19 cellular contexts compared by ENCODE assay signal in genomic region chr10:131882590-131883451, GRCh38. TPM values are rescaled to one million over a fixed set of nuclear protein-coding genes. Genes with fewer than 3 reads are reported as not detected.
DNase-seq lines count a peak whose midpoint lies in the region; ATAC-seq and TF ChIP-seq lines count a peak whose summit lies in the region.
"Had no signal": no experiment of that assay in that cellular context is flagged by ENCODE, and none has a peak within 500 bp of the region (broad histone marks: within the 10 kb centered on the region; RNA-seq: fewer than 3 reads in every experiment).

No MANE protein-coding gene starts in this region.

- TF ChIP-seq EP300 in stomach (IDR thresholded peaks at IDR 0.05): no peak

- no peak overlapping the region for H3K9ac ChIP-seq in IMR-90 (ENCODE audit: low read depth, low read length)
- no peak overlapping the region for H3K9ac ChIP-seq in trophoblast cell (ENCODE audit: low read length)
- H3K9ac ChIP-seq: BLaER1 had no signal

- no peak overlapping the region for H2AK9ac ChIP-seq in IMR-90 (replicated peaks; ENCODE audit: low read depth, low read length, poor library complexity)

- intact Hi-C loops in IMR-90 (cut with micrococcal nuclease): no loop called here
- intact Hi-C loops in stomach (cut with DNase I; ENCODE audit: low total_unique reads): no loop called here

- H2AK5ac ChIP-seq in IMR-90 (ENCODE audit: low read depth, low read length): no peak overlapping the region
- H2AK5ac ChIP-seq in trophoblast cell (ENCODE audit: low read length): no peak overlapping the region

- H2BK5ac ChIP-seq in IMR-90 (ENCODE audit: low read depth, low read length, poor library complexity, severe bottlenecking) (peak overlapping the region; percentile 96), trophoblast cell (ENCODE audit: low read depth, low read length, poor library complexity) (no peak overlapping the region)

- dilution Hi-C loops in IMR-90 (cut with HindIII; ENCODE audit: low sequenced_read_pairs, unreplicated experiment): no loop called here

- no peak for TF ChIP-seq RAD21 in IMR-90 (IDR thresholded peaks at IDR 0.05; ENCODE audit: low read length)

- H2BK12ac ChIP-seq in trophoblast cell (ENCODE audit: low read length): no peak overlapping the region

- peaks cover 16% of the 10 kb centered on the region for H3K27me3 Mint-ChIP-seq in activated T-cell treated with anti-CD3 and anti-CD28 coated beads, Interleukin-2, amount 50 U/mL, for 24 hours
- H3K27me3 Mint-ChIP-seq in effector memory CD8-positive, alpha-beta T cell: peaks cover 0 to 23% of the 10 kb centered on the region in 2 donors

- H4K5ac ChIP-seq in IMR-90 (ENCODE audit: low read depth, low read length): no peak overlapping the region

- H3K9me3 Mint-ChIP-seq in activated T-cell treated with anti-CD3 and anti-CD28 coated beads, Interleukin-2, amount 50 U/mL, for 24 hours: peaks cover 3% of the 10 kb centered on the region
- H3K9me3 Mint-ChIP-seq in effector memory CD8-positive, alpha-beta T cell: no peaks in the 10 kb centered on the region

- POLR2A ChIA-PET in IMR-90 (lab: Charles Lee; ENCODE audit: unreplicated experiment): no interaction called here

- no peak overlapping the region for H2BK15ac ChIP-seq in IMR-90 (ENCODE audit: low read depth, low read length)

- H3K4ac ChIP-seq in IMR-90 (ENCODE audit: low read depth, low read length) (no peak overlapping the region), trophoblast cell (ENCODE audit: low read depth, low read length) (no peak overlapping the region)

- H3K56ac ChIP-seq in IMR-90 (ENCODE audit: extremely low read depth, insufficient read depth, low read length): no peak overlapping the region

- H3K4me3 ChIP-seq in IMR-90 (ENCODE audit: insufficient read depth, low read depth, low read length): no peak overlapping the region
- H3K4me3 ChIP-seq in trophoblast cell (ENCODE audit: low read depth, low read length): peak overlapping the region; percentile 40
- H3K4me3 ChIP-seq in stomach: no peak overlapping the region
- H3K4me3 ChIP-seq: A549, BLaER1, GM23338 had no signal

- no peak overlapping the region for H4K8ac ChIP-seq in IMR-90 (ENCODE audit: low read depth in 2 of 2, low read length in 2 of 2)
- no peak overlapping the region for H4K8ac ChIP-seq in trophoblast cell (ENCODE audit: low read depth, low read length)

- H3K14ac ChIP-seq in IMR-90 (replicated peaks; ENCODE audit: low read depth, low read length): no peak overlapping the region
- no peak overlapping the region for H3K14ac ChIP-seq in trophoblast cell (ENCODE audit: low read length)

- peaks cover 4% of the 10 kb centered on the region; the same call in 1 of the 2 replicates for H3K27me3 ChIP-seq in IMR-90 (ENCODE audit: control insufficient read depth, insufficient read depth, low read length)
- H3K27me3 ChIP-seq in trophoblast cell (ENCODE audit: insufficient read depth, low read length): no peaks in the 10 kb centered on the region
- H3K27me3 ChIP-seq in stomach: peaks cover 0 to 28% (median 3%) of the 10 kb centered on the region in 3 donors
- H3K27me3 ChIP-seq: BLaER1 had no signal

- ATAC-seq in IMR-90 (ENCODE audit: low read depth) (no peak), GM21526 (IDR thresholded peaks at IDR 0.05; ENCODE audit: low FRiP score, unreplicated experiment) (no peak)
- peak; percentile 7 for ATAC-seq in effector memory CD8-positive, alpha-beta T cell (replicated peaks)
- ATAC-seq: GM23338 had no signal

- H3K4me1 ChIP-seq in IMR-90 (ENCODE audit: control insufficient read depth, insufficient read depth, low read length): no peaks in the 10 kb centered on the region
- no peaks in the 10 kb centered on the region for H3K4me1 ChIP-seq in trophoblast cell (ENCODE audit: control insufficient read depth in 1 of 2, insufficient read depth in 2 of 2, low read length in 2 of 2)
- peaks cover 6 to 9% (median 8%) of the 10 kb centered on the region in 4 donors for H3K4me1 ChIP-seq in stomach

- CTCF ChIA-PET in IMR-90 (lab: Yijun Ruan, JAX): interaction anchor here (0.6 kb wide), 1 partner anchor 1586 kb away, joined by 3 read pairs; no protein-coding TSS in a partner anchor

- no peaks in the 10 kb centered on the region for H3K36me3 ChIP-seq in IMR-90 (ENCODE audit: control insufficient read depth, insufficient read depth, low read length)
- no peaks in the 10 kb centered on the region for H3K36me3 ChIP-seq in trophoblast cell (ENCODE audit: control insufficient read depth in 1 of 2, insufficient read depth in 2 of 2, low read length in 2 of 2)
- no peaks in the 10 kb centered on the region for H3K36me3 ChIP-seq in stomach
- H3K36me3 ChIP-seq: BLaER1 had no signal

- H3K79me2 ChIP-seq in trophoblast cell (ENCODE audit: control insufficient read depth, insufficient read depth, low read length, poor library complexity): no peaks in the 10 kb centered on the region

- no peak overlapping the region for H3K27ac Mint-ChIP-seq in activated T-cell treated with anti-CD3 and anti-CD28 coated beads, Interleukin-2, amount 50 U/mL, for 24 hours
- H3K27ac Mint-ChIP-seq in effector memory CD8-positive, alpha-beta T cell: no peak overlapping the region
- H3K27ac Mint-ChIP-seq: CD14-positive monocyte, GM23338 had no signal

- no peak overlapping the region for H3K27ac ChIP-seq in IMR-90 (ENCODE audit: insufficient read depth, low read length)
- no peak overlapping the region for H3K27ac ChIP-seq in trophoblast cell (ENCODE audit: low read depth, low read length)
- H3K27ac ChIP-seq in stomach: no peak overlapping the region
- H3K27ac ChIP-seq: 22Rv1, A549, BLaER1 had no signal

- H4K12ac ChIP-seq in trophoblast cell (ENCODE audit: low read depth, low read length): no peak overlapping the region

- H3K23ac ChIP-seq in IMR-90 (ENCODE audit: low read depth, low read length) (no peak overlapping the region), trophoblast cell (ENCODE audit: low read length) (peak overlapping the region; percentile 6)

- H3K79me1 ChIP-seq in IMR-90 (ENCODE audit: low read depth in 1 of 2, low read length in 2 of 2) (no peaks in the 10 kb centered on the region), trophoblast cell (ENCODE audit: low read length) (no peaks in the 10 kb centered on the region)

- H4K91ac ChIP-seq in IMR-90 (ENCODE audit: insufficient read depth, low read depth, low read length) (no peak overlapping the region), trophoblast cell (ENCODE audit: low read depth, low read length) (no peak overlapping the region)

- peaks cover 5% of the 10 kb centered on the region; the same call in 1 of the 2 replicates for H3K9me1 ChIP-seq in IMR-90 (ENCODE audit: insufficient read depth, low read length)

- BruUV-seq in IMR-90 (replicated peaks; lab: Mats Ljungman, UMichigan): no TSS peak

- no peaks in the 10 kb centered on the region for H3K36me3 Mint-ChIP-seq in activated T-cell treated with anti-CD3 and anti-CD28 coated beads, Interleukin-2, amount 50 U/mL, for 24 hours (ENCODE audit: low read depth)
- no peaks in the 10 kb centered on the region for H3K36me3 Mint-ChIP-seq in effector memory CD8-positive, alpha-beta T cell (ENCODE audit: insufficient read depth)
- H3K36me3 Mint-ChIP-seq: CD14-positive monocyte; CD4-positive, alpha-beta memory T cell had no signal

- no peak overlapping the region for H3K4me3 Mint-ChIP-seq in activated T-cell treated with anti-CD3 and anti-CD28 coated beads, Interleukin-2, amount 50 U/mL, for 24 hours
- no peak overlapping the region for H3K4me3 Mint-ChIP-seq in effector memory CD8-positive, alpha-beta T cell
- H3K4me3 Mint-ChIP-seq: CD14-positive monocyte; CD4-positive, alpha-beta memory T cell; GM23338 had no signal

- no peak overlapping the region for H3K18ac ChIP-seq in IMR-90 (ENCODE audit: low read depth, low read length)
- no peak overlapping the region for H3K18ac ChIP-seq in trophoblast cell (ENCODE audit: low read length)

- no peaks in the 10 kb centered on the region for H4K20me1 ChIP-seq in IMR-90 (ENCODE audit: insufficient read depth, low read length)
- H4K20me1 ChIP-seq: BLaER1 had no signal

- no peaks in the 10 kb centered on the region for H3K9me3 ChIP-seq in IMR-90 (ENCODE audit: control insufficient read depth, insufficient read depth, low read length)
- H3K9me3 ChIP-seq in trophoblast cell (ENCODE audit: insufficient read depth, low read depth, low read length): peaks cover 36% of the 10 kb centered on the region
- peaks cover 0 to 3% (median 0%) of the 10 kb centered on the region in 4 donors for H3K9me3 ChIP-seq in stomach
- H3K9me3 ChIP-seq: A549 had no signal

- H3K4me2 ChIP-seq in IMR-90 (ENCODE audit: low read depth, low read length): no peak overlapping the region
- H3K4me2 ChIP-seq in trophoblast cell (ENCODE audit: low read length): no peak overlapping the region
- H3K4me2 ChIP-seq: A549, BLaER1, GM23338 had no signal

- in situ Hi-C loops in IMR-90 (cut with MboI; ENCODE audit: low sequenced_read_pairs): loop anchor here (10.0 kb wide), 1 partner anchor 252 kb away; no protein-coding TSS in a partner anchor

- H2AFZ ChIP-seq in IMR-90 (replicated peaks; ENCODE audit: low read length, poor library complexity) (no peak overlapping the region), trophoblast cell (ENCODE audit: insufficient read depth, low read length, poor library complexity) (no peak overlapping the region)
- H2AFZ ChIP-seq: GM23338 had no signal

- TF ChIP-seq CTCF in IMR-90 (conservative IDR thresholded peaks at IDR 0.05; ENCODE audit: low read depth, low read length) (no peak), stomach (IDR thresholded peaks at IDR 0.05) (no peak)

- H2BK120ac ChIP-seq in IMR-90 (ENCODE audit: low read depth, low read length) (no peak overlapping the region), trophoblast cell (ENCODE audit: insufficient read depth, low read length, poor library complexity) (no peak overlapping the region)

- TF ChIP-seq POLR2A in IMR-90 (IDR thresholded peaks at IDR 0.05; ENCODE audit: low read depth, low read length) (no peak), stomach (IDR thresholded peaks at IDR 0.05) (peak in 1 of 4 donors; percentile 52)

- 87% methylated on average over 7 of the region's 10 CpGs; no CpG with 5 or more reads in 1 of the 2 experiments for WGBS in IMR-90 (ENCODE audit: extremely low coverage in 2 of 2, insufficient read length in 1 of 2), 2 experiments
- 100% methylated on average over 9 of the region's 10 CpGs for WGBS in trophoblast cell (ENCODE audit: extremely low coverage, insufficient coverage, insufficient read length)
- 80 to 89% (median 84%) methylated on average over 10 of the region's 10 CpGs for WGBS in stomach, 5 donors

- H3K4me1 Mint-ChIP-seq in activated T-cell treated with anti-CD3 and anti-CD28 coated beads, Interleukin-2, amount 50 U/mL, for 24 hours (ENCODE audit: low read depth): peaks cover 11% of the 10 kb centered on the region
- H3K4me1 Mint-ChIP-seq in effector memory CD8-positive, alpha-beta T cell (ENCODE audit: low read depth in 2 of 2): peaks cover 3 to 5% of the 10 kb centered on the region in 2 donors

- peak; percentile 19 for DNase-seq in activated T-cell treated with anti-CD3 and anti-CD28 coated beads, Interleukin-2, amount 50 U/mL, for 24 hours
- no peak for DNase-seq in activated T-cell treated with anti-CD3 and anti-CD28 coated beads, Interleukin-2, amount 50 U/mL, for 48 hours
- DNase-seq in IMR-90: no peak
- no peak for DNase-seq in effector memory CD8-positive, alpha-beta T cell
- no peak for DNase-seq in trophoblast cell
- DNase-seq in NCI-H1092 treated with DMSO at 0.1 percent for 48 hours (lab: John Stamatoyannopoulos, UW): no peak
- DNase-seq in stomach: no peak
- DNase-seq: AML-193; CD4-positive, alpha-beta memory T cell; DMS153; DMS79; GDM1; KBM-7 had no signal

- no peak overlapping the region for H2BK20ac ChIP-seq in IMR-90 (ENCODE audit: low read depth, low read length)

RNA-seq across cellular contexts. Expression of gene PPP2R2D, which starts 18.0 kb away (rescaled TPM):
- total RNA-seq in IMR-90 (2012; rRNA removed) (21.1 and 23.8 TPM in 2 replicates), stomach (10 to 100 TPM; 35.8 to 96.7 (median 43.7) TPM)
- polyA plus RNA-seq in IMR-90 (2012; rRNA removed) (22.8 and 23.3 TPM in 2 replicates), stomach (10 to 100 TPM; 15.6 to 18.9 (median 17.7) TPM)
- 16.2 and 18.1 TPM in 2 replicates for polyA plus RNA-seq in IMR-90 (2012; cell fraction: cytosol; rRNA removed)
- 34.7 and 54.8 TPM in 2 replicates for polyA plus RNA-seq in IMR-90 (2012; cell fraction: nucleus; rRNA removed; ENCODE audit: low replicate concordance)
- 40.4 and 40.5 TPM in 2 replicates for polyA plus RNA-seq in trophoblast cell (2013)
